ENCODE assay signal across 1 cellular context in genomic region chr4:126441173-126441810, GRCh38.
TF ChIP-seq lines count a peak whose summit lies in the region.

No MANE protein-coding gene starts in this region.

TF ChIP-seq in H1, 55 proteins besides CTCF, POLR2A, EP300 and RAD21 (continued from another document):
- no peak for TF ChIP-seq TEAD4 (IDR thresholded peaks at IDR 0.05; ENCODE audit: low read depth, low read length)
- no peak for TF ChIP-seq MAX (IDR thresholded peaks at IDR 0.05)
- no peak for TF ChIP-seq GTF2F1 (IDR thresholded peaks at IDR 0.05; ENCODE audit: borderline replicate concordance, low read depth, low read length)
- TF ChIP-seq, protein P1, sequence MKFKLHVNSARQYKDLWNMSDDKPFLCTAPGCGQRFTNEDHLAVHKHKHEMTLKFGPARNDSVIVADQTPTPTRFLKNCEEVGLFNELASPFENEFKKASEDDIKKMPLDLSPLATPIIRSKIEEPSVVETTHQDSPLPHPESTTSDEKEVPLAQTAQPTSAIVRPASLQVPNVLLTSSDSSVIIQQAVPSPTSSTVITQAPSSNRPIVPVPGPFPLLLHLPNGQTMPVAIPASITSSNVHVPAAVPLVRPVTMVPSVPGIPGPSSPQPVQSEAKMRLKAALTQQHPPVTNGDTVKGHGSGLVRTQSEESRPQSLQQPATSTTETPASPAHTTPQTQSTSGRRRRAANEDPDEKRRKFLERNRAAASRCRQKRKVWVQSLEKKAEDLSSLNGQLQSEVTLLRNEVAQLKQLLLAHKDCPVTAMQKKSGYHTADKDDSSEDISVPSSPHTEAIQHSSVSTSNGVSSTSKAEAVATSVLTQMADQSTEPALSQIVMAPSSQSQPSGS (IDR thresholded peaks at IDR 0.05; ENCODE audit: low read length) = no peak
- TF ChIP-seq TCF12 (IDR thresholded peaks at IDR 0.05; ENCODE audit: low read depth, low read length) = no peak
- no peak for TF ChIP-seq MAFK (IDR thresholded peaks at IDR 0.05; ENCODE audit: low read depth, low read length)
TF ChIP-seq in H1: peak in this region for 0.
